ENCODE assay signal across 22 cellular contexts in genomic region chr5:117380316-117380715, GRCh38.
"Had no signal": no experiment of that assay in that cellular context is flagged by ENCODE, and none has a peak within 500 bp of the region (broad histone marks: within the 10 kb centered on the region; RNA-seq: fewer than 3 reads in every experiment).

No MANE protein-coding gene starts in this region.

- H3K4me3 ChIP-seq: esophagus muscularis mucosa, gastrocnemius medialis, mucosa of descending colon, spleen, testis, tibial nerve, upper lobe of right lung, vagina had no signal

- H3K36me3 ChIP-seq: esophagus muscularis mucosa, gastrocnemius medialis, neutrophil, spleen, tibial nerve, upper lobe of right lung, vagina had no signal

- H3K27ac ChIP-seq: epithelial cell of prostate, esophagus muscularis mucosa, gastrocnemius medialis, neutrophil, spleen, testis, tibial nerve, upper lobe of right lung, vagina had no signal

- H3K4me1 ChIP-seq: esophagus muscularis mucosa, gastrocnemius medialis, spleen, testis, tibial nerve, upper lobe of right lung, vagina had no signal

- H3K27me3 ChIP-seq: esophagus muscularis mucosa, gastrocnemius medialis, neutrophil, spleen, testis, tibial nerve, upper lobe of right lung, vagina had no signal

- DNase-seq: effector memory CD8-positive, alpha-beta T cell; gastrocnemius medialis; islet precursor cell; mammary epithelial cell; mucosa of descending colon; naive thymus-derived CD8-positive, alpha-beta T cell; posterior cingulate gyrus; spleen; stimulated activated CD4-positive, alpha-beta T cell treated with anti-CD3 and anti-CD28 coated beads, Interleukin-15, amount 100 ng/mL, for 24 hours; stimulated activated CD4-positive, alpha-beta T cell treated with anti-CD3 and anti-CD28 coated beads, Interleukin-1b, Interleukin-23, amount 100 ng/mL, for 48 hours; stimulated activated CD4-positive, alpha-beta T cell treated with anti-CD3 and anti-CD28 coated beads, Interleukin-4, amount 100 ng/mL, for 24 hours; stimulated activated naive B cell treated with anti-CD40 and anti-IgM and Interleukin-4, amounts not matched to agents 10 μg/mL and 1 μg/mL and 100 μg/mL, for 72 hours; stimulated activated naive CD8-positive, alpha-beta T cell treated with anti-CD3 and anti-CD28 coated beads, Interleukin-15, amount 100 ng/mL, for 72 hours; testis; upper lobe of right lung had no signal

- ATAC-seq: effector memory CD8-positive, alpha-beta T cell; gastrocnemius medialis; left lobe of liver; mucosa of descending colon; naive thymus-derived CD8-positive, alpha-beta T cell; sciatic nerve; stimulated activated naive B cell treated with anti-CD40 and anti-IgM and Interleukin-4, amounts not matched to agents 10 μg/mL and 1 μg/mL and 100 μg/mL, for 72 hours; stimulated activated naive CD8-positive, alpha-beta T cell treated with anti-CD3 and anti-CD28 coated beads, Interleukin-15, amount 100 ng/mL, for 72 hours; upper lobe of right lung had no signal

- H3K9me3 ChIP-seq: esophagus muscularis mucosa, gastrocnemius medialis, mucosa of descending colon, neutrophil, spleen, testis, tibial nerve, upper lobe of right lung, vagina had no signal
